ENCODE assay signal across 9 cellular contexts in the genomic region with DNA sequence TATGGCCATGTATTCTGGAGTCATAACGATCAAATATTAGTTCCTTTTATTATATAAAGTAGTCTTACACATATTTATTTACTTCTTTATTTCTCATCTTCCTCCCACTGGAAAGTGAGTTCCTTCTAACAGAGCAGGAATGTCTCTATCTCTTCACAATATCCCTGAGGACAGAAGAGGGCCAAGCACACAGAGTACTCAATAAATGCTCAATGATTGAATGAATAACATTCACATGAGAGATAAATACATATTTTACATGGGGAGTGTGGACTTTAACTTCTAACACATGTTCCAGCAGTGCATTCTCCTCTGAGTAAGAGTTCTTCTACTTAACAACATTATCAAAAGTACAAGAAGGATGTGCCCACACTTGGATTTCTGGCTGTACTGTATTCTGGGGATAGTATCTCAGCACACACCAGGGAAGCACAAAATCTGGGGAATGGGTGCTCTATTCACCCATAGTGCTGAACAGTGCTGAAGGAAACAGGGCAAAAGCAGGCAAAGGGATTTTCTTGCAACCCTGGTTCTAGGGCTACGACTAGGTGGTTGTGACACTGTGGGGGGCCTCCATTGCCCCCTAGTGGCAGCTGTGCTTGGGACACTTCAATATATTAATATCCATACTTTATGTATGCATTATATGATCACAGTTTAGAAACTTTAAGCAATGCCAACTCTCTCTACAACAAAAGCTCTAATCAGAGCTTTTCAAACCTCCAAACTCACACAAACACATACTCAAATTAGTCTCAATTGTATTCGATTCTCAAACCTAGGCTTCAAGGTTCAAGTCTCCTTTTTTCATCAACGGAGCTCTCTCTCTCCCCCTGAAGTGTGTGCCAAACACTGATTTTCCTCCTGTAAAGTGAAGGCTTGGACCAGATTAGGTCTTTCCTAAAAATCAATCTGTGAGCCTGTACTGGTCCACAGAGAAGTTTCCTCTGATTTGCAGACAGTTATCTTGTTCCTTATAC.
A peak's percentile ranks its signal among the peaks of the same experiment; 100 is the strongest.
DNase-seq lines count a peak whose midpoint lies in the region; ATAC-seq and TF ChIP-seq lines count a peak whose summit lies in the region.
"Had no signal": no experiment of that assay in that cellular context is flagged by ENCODE, and none has a peak within 500 bp of the region (broad histone marks: within the 10 kb centered on the region; RNA-seq: fewer than 3 reads in every experiment).

No MANE protein-coding gene starts in this region.

- no peaks in the 10 kb centered on the region for H3K27me3 Mint-ChIP-seq in activated naive CD8-positive, alpha-beta T cell treated with anti-CD3 and anti-CD28 coated beads, Interleukin-2, amount 10 ng/mL, durations not matched to agents 7 days and 5 days
- H3K27me3 Mint-ChIP-seq: activated naive CD4-positive, alpha-beta T cell treated with anti-CD3 and anti-CD28 coated beads, Interleukin-2, amount 50 U/mL, for 24 hours had no signal

- peaks cover 1% of the 10 kb centered on the region for H3K4me1 Mint-ChIP-seq in activated naive CD8-positive, alpha-beta T cell treated with anti-CD3 and anti-CD28 coated beads, Interleukin-2, amount 10 ng/mL, durations not matched to agents 7 days and 5 days
- H3K4me1 Mint-ChIP-seq: activated naive CD4-positive, alpha-beta T cell treated with anti-CD3 and anti-CD28 coated beads, Interleukin-2, amount 50 U/mL, for 24 hours had no signal

- H3K4me3 ChIP-seq in SK-N-SH (ENCODE audit: low read depth in 2 of 2, low read length in 1 of 2), result no peak overlapping the region; a peak in 1 of 4 replicates
- H3K4me3 ChIP-seq in hepatocyte, result no peak overlapping the region

- H3K9me2 ChIP-seq in SK-N-SH, result no peaks in the 10 kb centered on the region
- H3K9me2 ChIP-seq in hepatocyte (replicated peaks; ENCODE audit: insufficient read depth), result no peaks in the 10 kb centered on the region

- H3K27me3 ChIP-seq in SK-N-SH (ENCODE audit: insufficient read depth), result no peaks in the 10 kb centered on the region
- no peaks in the 10 kb centered on the region for H3K27me3 ChIP-seq in hepatocyte

- H3K9me3 Mint-ChIP-seq in activated naive CD8-positive, alpha-beta T cell treated with anti-CD3 and anti-CD28 coated beads, Interleukin-2, amount 10 ng/mL, durations not matched to agents 7 days and 5 days, result no peaks in the 10 kb centered on the region
- H3K9me3 Mint-ChIP-seq: activated naive CD4-positive, alpha-beta T cell treated with anti-CD3 and anti-CD28 coated beads, Interleukin-2, amount 50 U/mL, for 24 hours had no signal

- H3K27ac ChIP-seq in SK-N-SH (ENCODE audit: low read depth in 2 of 2, low read length in 1 of 2) (no peak overlapping the region), hepatocyte (no peak overlapping the region)

- H3K4me1 ChIP-seq in SK-N-SH (ENCODE audit: control insufficient read depth in 1 of 2, insufficient read depth in 2 of 2, low read depth in 1 of 2, low read length in 1 of 2) (no peaks in the 10 kb centered on the region), hepatocyte (ENCODE audit: insufficient read depth) (no peaks in the 10 kb centered on the region)

- H3K9ac ChIP-seq in SK-N-SH, result no peak overlapping the region

- no peaks in the 10 kb centered on the region for H3K79me2 ChIP-seq in SK-N-SH (ENCODE audit: insufficient read depth)
- H3K79me2 ChIP-seq in hepatocyte, result no peaks in the 10 kb centered on the region

- 33% methylated on average over 4 of the region's 4 CpGs for WGBS in SK-N-SH (ENCODE audit: low lambda C conversion rate)
- WGBS in hepatocyte (ENCODE audit: low lambda C conversion rate, missing lambda C conversion rate), result 71% methylated on average over 4 of the region's 4 CpGs

- TF ChIP-seq CTCF in SK-N-SH (IDR thresholded peaks at IDR 0.05), result peak; percentile 89
- TF ChIP-seq CTCF in hepatocyte (IDR thresholded peaks at IDR 0.05; ENCODE audit: poor library complexity), result peak; percentile 64

- H3K4me2 ChIP-seq in SK-N-SH (no peak overlapping the region), hepatocyte (no peak overlapping the region)

- no peaks in the 10 kb centered on the region for H3K36me3 Mint-ChIP-seq in activated naive CD8-positive, alpha-beta T cell treated with anti-CD3 and anti-CD28 coated beads, Interleukin-2, amount 10 ng/mL, durations not matched to agents 7 days and 5 days
- H3K36me3 Mint-ChIP-seq: activated naive CD4-positive, alpha-beta T cell treated with anti-CD3 and anti-CD28 coated beads, Interleukin-2, amount 50 U/mL, for 24 hours had no signal

- peak; percentile 86 for TF ChIP-seq RAD21 in SK-N-SH (IDR thresholded peaks at IDR 0.05; ENCODE audit: low read length)

- POLR2A ChIA-PET in SK-N-SH (lab: Yijun Ruan, JAX), result no interaction called here
- POLR2A ChIA-PET in activated naive CD8-positive, alpha-beta T cell treated with anti-CD3 and anti-CD28 coated beads, Interleukin-2, amount 10 ng/mL, durations not matched to agents 7 days and 5 days (lab: Charles Lee), result no interaction called here

- CTCF ChIA-PET in SK-N-SH (lab: Yijun Ruan, JAX), result interaction anchor here (0.6 to 4.6 kb wide), 40 partner anchors 13 to 326 kb away, joined by 3 to 38 read pairs (median 4); no protein-coding TSS in a partner anchor

- H2AFZ ChIP-seq in SK-N-SH (ENCODE audit: low read depth), result no peak overlapping the region
- H2AFZ ChIP-seq in hepatocyte, result no peak overlapping the region

- H3K36me3 ChIP-seq in SK-N-SH (replicated peaks in 1 of 2; ENCODE audit: control insufficient read depth in 1 of 2, insufficient read depth in 2 of 2, low read length in 1 of 2), result no peaks in the 10 kb centered on the region
- no peaks in the 10 kb centered on the region for H3K36me3 ChIP-seq in hepatocyte (replicated peaks; ENCODE audit: insufficient read depth, low read depth)

- H4K20me1 ChIP-seq in SK-N-SH (ENCODE audit: insufficient read depth) (no peaks in the 10 kb centered on the region), hepatocyte (ENCODE audit: insufficient read depth, poor library complexity, severe bottlenecking) (no peaks in the 10 kb centered on the region)

- H3K9me3 ChIP-seq in SK-N-SH (no peaks in the 10 kb centered on the region), hepatocyte (ENCODE audit: low read depth) (no peaks in the 10 kb centered on the region)

- peak; percentile 99 for ATAC-seq in GM19372 (IDR thresholded peaks at IDR 0.05; ENCODE audit: low read depth, unreplicated experiment)
- ATAC-seq in HG03378 (IDR thresholded peaks at IDR 0.05; ENCODE audit: unreplicated experiment), result peak; percentile 96
- ATAC-seq in activated naive CD8-positive, alpha-beta T cell treated with anti-CD3 and anti-CD28 coated beads, Interleukin-2, amount 10 ng/mL, durations not matched to agents 7 days and 5 days (ENCODE audit: low read depth), result peak; percentile 91

- H3F3A ChIP-seq in SK-N-SH (replicated peaks; ENCODE audit: insufficient read depth), result no peaks in the 10 kb centered on the region

- no peak overlapping the region for H3K27ac Mint-ChIP-seq in activated naive CD8-positive, alpha-beta T cell treated with anti-CD3 and anti-CD28 coated beads, Interleukin-2, amount 10 ng/mL, durations not matched to agents 7 days and 5 days
- H3K27ac Mint-ChIP-seq: activated naive CD4-positive, alpha-beta T cell treated with anti-CD3 and anti-CD28 coated beads, Interleukin-2, amount 50 U/mL, for 24 hours had no signal

- DNase-seq in D341Med (ENCODE audit: low spot score) (peak; percentile 70), SK-N-SH (peak; percentile 62), hepatocyte (ENCODE audit: low spot score) (peak; percentile 73), middle frontal gyrus (ENCODE audit: extremely low spot score, low spot score) (no peak)
- peak; percentile 58 for DNase-seq in activated naive CD8-positive, alpha-beta T cell treated with anti-CD3 and anti-CD28 coated beads, Interleukin-2, amount 10 ng/mL, durations not matched to agents 7 days and 5 days
- DNase-seq in stimulated activated CD4-positive, alpha-beta T cell treated with anti-CD3 and anti-CD28 coated beads, Interleukin-1b, Interleukin-23, amount 100 ng/mL, for 1 hour (ENCODE audit: low read depth in 2 of 2), result peak; percentile 20 to 38

- no peak overlapping the region for H3K4me3 Mint-ChIP-seq in activated naive CD8-positive, alpha-beta T cell treated with anti-CD3 and anti-CD28 coated beads, Interleukin-2, amount 10 ng/mL, durations not matched to agents 7 days and 5 days
- H3K4me3 Mint-ChIP-seq: activated naive CD4-positive, alpha-beta T cell treated with anti-CD3 and anti-CD28 coated beads, Interleukin-2, amount 50 U/mL, for 24 hours had no signal

- TF ChIP-seq EP300 in SK-N-SH (IDR thresholded peaks at IDR 0.05; ENCODE audit: borderline replicate concordance in 1 of 2, low read depth in 1 of 2, low read length in 1 of 2), result no peak

TF ChIP-seq in SK-N-SH, 30 proteins besides CTCF, POLR2A, EP300 and RAD21:
- TF ChIP-seq EZH2phosphoT487 (IDR thresholded peaks at IDR 0.05; ENCODE audit: borderline replicate concordance, low read depth) (no peak), ELF1 (IDR thresholded peaks at IDR 0.05) (no peak), SMC3 (IDR thresholded peaks at IDR 0.05; ENCODE audit: low read depth, low read length) (peak; percentile 79), TAF1 (IDR thresholded peaks at IDR 0.05; ENCODE audit: borderline replicate concordance, low read depth, low read length) (no peak), TEAD4 (IDR thresholded peaks at IDR 0.05; ENCODE audit: borderline replicate concordance, insufficient read depth) (no peak), GATA2 (CRISPR knock-in tag; IDR thresholded peaks at IDR 0.05) (no peak)
- TF ChIP-seq, protein P1, sequence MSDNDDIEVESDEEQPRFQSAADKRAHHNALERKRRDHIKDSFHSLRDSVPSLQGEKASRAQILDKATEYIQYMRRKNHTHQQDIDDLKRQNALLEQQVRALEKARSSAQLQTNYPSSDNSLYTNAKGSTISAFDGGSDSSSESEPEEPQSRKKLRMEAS (IDR thresholded peaks at IDR 0.05; ENCODE audit: low read depth), result no peak
